Comparison of ENCODE assay signal across 16 cellular contexts in genomic region chr2:167752734-167753133, GRCh38.
DNase-seq lines count a peak whose midpoint lies in the region; ATAC-seq, FAIRE-seq and TF ChIP-seq lines count a peak whose summit lies in the region.
"Had no signal": no experiment of that assay in that cellular context is flagged by ENCODE, and none has a peak within 500 bp of the region (broad histone marks: within the 10 kb centered on the region; RNA-seq: fewer than 3 reads in every experiment).

No MANE protein-coding gene starts in this region.

- BruUV-seq in K562 (replicated peaks; lab: Mats Ljungman, UMichigan) = no TSS peak

- TF ChIP-seq RAD21 in K562 (CRISPR knock-in tag; conservative IDR thresholded peaks at IDR 0.05 in 1 of 2, IDR thresholded peaks at IDR 0.05 in 1 of 2) = no peak

- POLR2A ChIA-PET in K562 (lab: Yijun Ruan, JAX) = no interaction called here

- no CpG with 5 or more reads among the region's 1 CpG for WGBS in H9 (ENCODE audit: extremely low coverage, insufficient read length, low lambda C conversion rate)
- WGBS in K562 (ENCODE audit: insufficient coverage, low coverage, missing lambda C conversion rate) = 0% methylated on average over 1 of the region's 1 CpG
- 30 to 64% (median 52%) methylated on average over 1 of the region's 1 CpG for WGBS in psoas muscle, 3 donors

- no peak overlapping the region for H3K23ac ChIP-seq in H9 (ENCODE audit: insufficient read length, low read depth, low read length)

- TF ChIP-seq CTCF in H9 (conservative IDR thresholded peaks at IDR 0.05) = no peak
- no peak for TF ChIP-seq CTCF in Loucy (conservative IDR thresholded peaks at IDR 0.05; ENCODE audit: low read length)
- TF ChIP-seq CTCF in K562 (IDR thresholded peaks at IDR 0.05 in 2 of 3, conservative IDR thresholded peaks at IDR 0.05 in 1 of 3; ENCODE audit: insufficient read depth in 2 of 3, low read depth in 1 of 3, low read length in 3 of 3) = no peak
- no peak for TF ChIP-seq CTCF in psoas muscle (IDR thresholded peaks at IDR 0.05)

- H2AFZ ChIP-seq in H9 (ENCODE audit: low read length) (no peak overlapping the region), Loucy (ENCODE audit: low read length) (no peak overlapping the region), K562 (ENCODE audit: low read depth, low read length) (no peak overlapping the region)

- FAIRE-seq in K562 (lab: Jason Lieb, UNC) = no peak
- FAIRE-seq: A204.1, GM12878, GM18507, HepG2 had no signal

- H3K4me1 Mint-ChIP-seq in H9 = peaks cover 49 to 54% of the 10 kb centered on the region in 2 experiments
- H3K4me1 Mint-ChIP-seq in activated naive CD8-positive, alpha-beta T cell treated with anti-CD3 and anti-CD28 coated beads, Interleukin-2, amount 50 U/mL, for 24 hours = no peaks in the 10 kb centered on the region
- H3K4me1 Mint-ChIP-seq: B cell had no signal

- H4K20me1 ChIP-seq in H9 (ENCODE audit: control insufficient read depth, insufficient read depth, insufficient read length) (no peaks in the 10 kb centered on the region), Loucy (ENCODE audit: insufficient read depth, low read length, poor library complexity, severe bottlenecking) (no peaks in the 10 kb centered on the region), K562 (replicated peaks; ENCODE audit: control insufficient read depth, insufficient read depth, low read length) (no peaks in the 10 kb centered on the region)

- H3K4me1 ChIP-seq in H9 (ENCODE audit: insufficient read depth, low read length) = peaks cover 26% of the 10 kb centered on the region
- peaks cover 4% of the 10 kb centered on the region for H3K4me1 ChIP-seq in Loucy (ENCODE audit: insufficient read depth, low read length, poor library complexity, severe bottlenecking)
- H3K4me1 ChIP-seq in K562 (replicated peaks in 1 of 2; ENCODE audit: control insufficient read depth in 2 of 2, insufficient read depth in 2 of 2, low read length in 2 of 2) = no peaks in the 10 kb centered on the region
- peaks cover 20% of the 10 kb centered on the region for H3K4me1 ChIP-seq in psoas muscle

- H3K56ac ChIP-seq in H9 (ENCODE audit: insufficient read length, low read depth, low read length) = no peak overlapping the region

- no peak overlapping the region for H2BK120ac ChIP-seq in H9 (ENCODE audit: low read depth, low read length, poor library complexity, severe bottlenecking)

- no peak overlapping the region for H3K9ac ChIP-seq in H9 (ENCODE audit: extremely low read depth, insufficient read length, low read length)
- no peak overlapping the region for H3K9ac ChIP-seq in Loucy (ENCODE audit: low read depth, low read length, poor library complexity, severe bottlenecking)
- no peak overlapping the region for H3K9ac ChIP-seq in K562 (ENCODE audit: insufficient read depth in 1 of 2, low read depth in 2 of 2, low read length in 2 of 2)

- no peaks in the 10 kb centered on the region; a peak in 1 of 7 replicates for H3K36me3 Mint-ChIP-seq in H9 (ENCODE audit: insufficient read depth in 1 of 3, low read depth in 3 of 3)
- no peaks in the 10 kb centered on the region for H3K36me3 Mint-ChIP-seq in activated naive CD8-positive, alpha-beta T cell treated with anti-CD3 and anti-CD28 coated beads, Interleukin-2, amount 50 U/mL, for 24 hours (ENCODE audit: low read depth)

- H3K4ac ChIP-seq in H9 (ENCODE audit: low read depth, low read length) = no peak overlapping the region

- H3K79me1 ChIP-seq in H9 (ENCODE audit: insufficient read depth, low read depth, low read length, poor library complexity, severe bottlenecking) = no peaks in the 10 kb centered on the region

- TF ChIP-seq EP300 in K562 (IDR thresholded peaks at IDR 0.05; ENCODE audit: low read length) = no peak

- no peaks in the 10 kb centered on the region for H3K27me3 Mint-ChIP-seq in H9 (ENCODE audit: low read depth)
- H3K27me3 Mint-ChIP-seq in activated naive CD8-positive, alpha-beta T cell treated with anti-CD3 and anti-CD28 coated beads, Interleukin-2, amount 50 U/mL, for 24 hours = peaks cover 8% of the 10 kb centered on the region

- H3K4me3 ChIP-seq in Loucy (ENCODE audit: low read length, poor library complexity, severe bottlenecking) (no peak overlapping the region), K562 (no peak overlapping the region), psoas muscle (no peak overlapping the region)
- H3K4me3 ChIP-seq: GM12878, HAP-1 had no signal

- H3K9me3 Mint-ChIP-seq in H9 = no peaks in the 10 kb centered on the region
- no peaks in the 10 kb centered on the region for H3K9me3 Mint-ChIP-seq in activated naive CD8-positive, alpha-beta T cell treated with anti-CD3 and anti-CD28 coated beads, Interleukin-2, amount 50 U/mL, for 24 hours
- H3K9me3 Mint-ChIP-seq: CD4-positive, alpha-beta T cell had no signal

- no peak overlapping the region for H4K91ac ChIP-seq in H9 (ENCODE audit: insufficient read length, low read depth, low read length)

- no peaks in the 10 kb centered on the region for H3F3A ChIP-seq in Loucy (ENCODE audit: low read depth)

- H4K8ac ChIP-seq in H9 (replicated peaks; ENCODE audit: insufficient read length, low read depth, low read length) = no peak overlapping the region

- no peak for ATAC-seq in K562
- no peak for ATAC-seq in psoas muscle
- ATAC-seq in activated naive CD8-positive, alpha-beta T cell treated with anti-CD3 and anti-CD28 coated beads, Interleukin-2, amount 50 U/mL, for 24 hours = no peak
- ATAC-seq: HepG2 had no signal

- H3K18ac ChIP-seq in H9 (ENCODE audit: insufficient read length, low read depth, low read length) = no peak overlapping the region

- peak overlapping the region; percentile 9 to 79 (median 24); a peak in 5 of 7 replicates for H3K27ac Mint-ChIP-seq in H9
- no peak overlapping the region for H3K27ac Mint-ChIP-seq in activated naive CD8-positive, alpha-beta T cell treated with anti-CD3 and anti-CD28 coated beads, Interleukin-2, amount 50 U/mL, for 24 hours
- H3K27ac Mint-ChIP-seq: B cell; CD4-positive, alpha-beta T cell had no signal

- in situ Hi-C loops in K562 (cut with MboI) = no loop called here

- no peak overlapping the region for H3K4me3 Mint-ChIP-seq in H9
- H3K4me3 Mint-ChIP-seq in activated naive CD8-positive, alpha-beta T cell treated with anti-CD3 and anti-CD28 coated beads, Interleukin-2, amount 50 U/mL, for 24 hours = no peak overlapping the region
- H3K4me3 Mint-ChIP-seq: B cell; CD4-positive, alpha-beta T cell had no signal

- no peaks in the 10 kb centered on the region for H3K9me1 ChIP-seq in K562 (ENCODE audit: control insufficient read depth, insufficient read depth, low read length)

- H2BK20ac ChIP-seq in H9 (ENCODE audit: low read depth, low read length, poor library complexity, severe bottlenecking) = no peak overlapping the region

- H3K4me2 ChIP-seq in H9 (ENCODE audit: insufficient read depth, insufficient read length, low read length) (no peak overlapping the region), Loucy (ENCODE audit: low read depth, low read length, poor library complexity, severe bottlenecking) (peak overlapping the region; percentile 26), K562 (ENCODE audit: insufficient read depth, low read length) (no peak overlapping the region)

- no peak overlapping the region for H3T11ph ChIP-seq in H9 (ENCODE audit: low read length)

- H2BK5ac ChIP-seq in H9 (ENCODE audit: insufficient read length, low read length) = no peak overlapping the region

- H3K14ac ChIP-seq in H9 (ENCODE audit: insufficient read depth, low read length) = no peak overlapping the region

- H3K9me3 ChIP-seq in H9 (ENCODE audit: control insufficient read depth, low read depth, low read length) (no peaks in the 10 kb centered on the region), Loucy (ENCODE audit: insufficient read depth, low read depth, low read length) (no peaks in the 10 kb centered on the region), K562 (replicated peaks; ENCODE audit: control insufficient read depth, insufficient read depth, low read depth, low read length) (no peaks in the 10 kb centered on the region), psoas muscle (no peaks in the 10 kb centered on the region)
- H3K9me3 ChIP-seq: HAP-1 had no signal

- no peak overlapping the region for H2BK15ac ChIP-seq in H9 (ENCODE audit: low read depth, low read length)

- H3K9me2 ChIP-seq in Loucy (replicated peaks; ENCODE audit: low read depth, low read length) = no peaks in the 10 kb centered on the region

- no peaks in the 10 kb centered on the region for H3K27me3 ChIP-seq in H9 (ENCODE audit: insufficient read depth, low read length)
- H3K27me3 ChIP-seq in Loucy (ENCODE audit: insufficient read depth, low read length, poor library complexity, severe bottlenecking) = no peaks in the 10 kb centered on the region
- no peaks in the 10 kb centered on the region for H3K27me3 ChIP-seq in K562 (ENCODE audit: control insufficient read depth in 2 of 2, insufficient read depth in 2 of 2, low read length in 2 of 2)
- no peaks in the 10 kb centered on the region for H3K27me3 ChIP-seq in psoas muscle (ENCODE audit: insufficient read depth in 3 of 3, low read length in 2 of 3)

- no peak for TF ChIP-seq POLR2A in K562 (conservative IDR thresholded peaks at IDR 0.05)

- H3K27ac ChIP-seq in H9 (ENCODE audit: insufficient read length, low read depth, low read length) (no peak overlapping the region), K562 (ENCODE audit: extremely low read depth, low read depth, low read length) (no peak overlapping the region), psoas muscle (peak overlapping the region; percentile 31)

- no peaks in the 10 kb centered on the region for H3K36me3 ChIP-seq in Loucy (ENCODE audit: insufficient read depth, low read length)
- no peaks in the 10 kb centered on the region for H3K36me3 ChIP-seq in K562 (ENCODE audit: control insufficient read depth, insufficient read depth, low read length)
- H3K36me3 ChIP-seq in psoas muscle (ENCODE audit: insufficient read depth in 1 of 2, low read depth in 1 of 2) = no peaks in the 10 kb centered on the region
- H3K36me3 ChIP-seq: HAP-1 had no signal

- DNase-seq in H9 (no peak), K562 (ENCODE audit: extremely low read depth in 1 of 4, low spot score in 3 of 4) (no peak), psoas muscle (no peak), H4 (ENCODE audit: low spot score) (no peak)
- no peak for DNase-seq in activated CD8-positive, alpha-beta memory T cell treated with anti-CD3 and anti-CD28 coated beads, Interleukin-2, amount 50 U/mL, for 4 hours
- no peak for DNase-seq in activated naive CD8-positive, alpha-beta T cell treated with anti-CD3 and anti-CD28 coated beads, Interleukin-2, amount 50 U/mL, for 24 hours
- DNase-seq: C1 segment of cervical spinal cord; CD4-positive, alpha-beta T cell; DMS79 had no signal

- H2BK12ac ChIP-seq in H9 (ENCODE audit: insufficient read length, low read depth, low read length) = no peak overlapping the region

- intact Hi-C loops in K562 (cut with micrococcal nuclease) (no loop called here), psoas muscle (cut with DNase I) (loop anchor here in 1 of 2 donors (5.0 kb wide), 1 partner anchor 75 kb away; no protein-coding TSS in a partner anchor)

- H3K79me2 ChIP-seq in H9 (ENCODE audit: insufficient read depth, low read length) = peaks cover 1% of the 10 kb centered on the region; the same call in 1 of the 2 replicates
- no peaks in the 10 kb centered on the region for H3K79me2 ChIP-seq in Loucy (ENCODE audit: insufficient read depth, low read length)
- H3K79me2 ChIP-seq in K562 (ENCODE audit: control insufficient read depth, insufficient read depth, low read length) = no peaks in the 10 kb centered on the region

- no peaks in the 10 kb centered on the region for H3K23me2 ChIP-seq in H9 (ENCODE audit: insufficient read length, low read depth, low read length, poor library complexity, severe bottlenecking)

- H2AK5ac ChIP-seq in H9 (ENCODE audit: insufficient read length, low read length) = no peak overlapping the region

- no peak overlapping the region for H4K5ac ChIP-seq in H9 (ENCODE audit: insufficient read length, low read depth, low read length)

- CTCF ChIA-PET in K562 (lab: Yijun Ruan, JAX; ENCODE audit: low intra/inter-chr PET ratio) = interaction anchor here (0.6 kb wide), 1 partner anchor 553 kb away, joined by 3 read pairs; no protein-coding TSS in a partner anchor
